ENCODE assay signal across 18 cellular contexts in genomic region chr16:50497592-50497991, GRCh38. TPM values are rescaled to one million over a fixed set of nuclear protein-coding genes. Genes with fewer than 3 reads are reported as not detected.
DNase-seq lines count a peak whose midpoint lies in the region; ATAC-seq and TF ChIP-seq lines count a peak whose summit lies in the region.
"Had no signal": no experiment of that assay in that cellular context is flagged by ENCODE, and none has a peak within 500 bp of the region (broad histone marks: within the 10 kb centered on the region; RNA-seq: fewer than 3 reads in every experiment).

No MANE protein-coding gene starts in this region.

- H3K27me3 ChIP-seq in kidney epithelial cell (ENCODE audit: control insufficient read depth, insufficient read depth, low read length): no peaks in the 10 kb centered on the region
- H3K27me3 ChIP-seq: BLaER1, neural progenitor cell had no signal

- CTCF ChIA-PET in RWPE1 (lab: Yijun Ruan, JAX): interaction anchor here (0.5 kb wide), 1 partner anchor 35 kb away, joined by 3 read pairs; no protein-coding TSS in a partner anchor

- DNase-seq in AG10803 (ENCODE audit: low read depth) (peak; percentile 77), HCEC 1CT (peak; percentile 4), astrocyte of the cerebellum (ENCODE audit: low read depth) (peak; percentile 8), kidney epithelial cell (ENCODE audit: low read depth) (peak; percentile 35), sciatic nerve (ENCODE audit: low spot score) (no peak), RWPE1 (ENCODE audit: low spot score) (no peak), NCI-H146 (lab: John Stamatoyannopoulos, UW) (no peak)
- DNase-seq in effector memory CD8-positive, alpha-beta T cell: no peak
- DNase-seq: erythroblast; kidney; midbrain; MV-4-11; NCI-H2107; NCI-H774; stimulated activated CD4-positive, alpha-beta T cell treated with anti-CD3 and anti-CD28 coated beads, Interleukin-4, amount 100 ng/mL, for 1 hour had no signal

- 0 out of 2 replicates have a peak, but pooled peaks have one; percentile 12 for TF ChIP-seq CTCF in AG10803 (conservative IDR thresholded peaks at IDR 0.05; ENCODE audit: low read length)
- no peak for TF ChIP-seq CTCF in astrocyte of the cerebellum (IDR thresholded peaks at IDR 0.05; ENCODE audit: low read depth, low read length, missing control alignments)
- no peak for TF ChIP-seq CTCF in kidney epithelial cell (IDR thresholded peaks at IDR 0.05; ENCODE audit: insufficient read depth, low read length, poor library complexity, severe bottlenecking)
- no peak for TF ChIP-seq CTCF in RWPE1 (conservative IDR thresholded peaks at IDR 0.05; ENCODE audit: low read depth)

- intact Hi-C loops in sciatic nerve (cut with DNase I): no loop called here

- H3K9me3 Mint-ChIP-seq in effector memory CD8-positive, alpha-beta T cell: no peaks in the 10 kb centered on the region
- H3K9me3 Mint-ChIP-seq: activated T-helper 17 cell treated with anti-CD3 and anti-CD28 coated beads, Interleukin-2, amount 50 U/mL, for 72 hours; neural progenitor cell had no signal

- no peak overlapping the region for H3K27ac Mint-ChIP-seq in effector memory CD8-positive, alpha-beta T cell
- H3K27ac Mint-ChIP-seq: activated T-helper 17 cell treated with anti-CD3 and anti-CD28 coated beads, Interleukin-2, amount 50 U/mL, for 72 hours had no signal

- in situ Hi-C loops in astrocyte of the cerebellum (cut with HindIII; ENCODE audit: low sequenced_read_pairs): loop anchor here (5.0 kb wide), 1 partner anchor 85 kb away; no protein-coding TSS in a partner anchor

- no peaks in the 10 kb centered on the region for H3K4me1 Mint-ChIP-seq in effector memory CD8-positive, alpha-beta T cell (ENCODE audit: low read depth in 2 of 2)
- H3K4me1 Mint-ChIP-seq: activated T-helper 17 cell treated with anti-CD3 and anti-CD28 coated beads, Interleukin-2, amount 50 U/mL, for 72 hours had no signal

- peaks cover 1 to 15% of the 10 kb centered on the region in 2 donors for H3K27me3 Mint-ChIP-seq in effector memory CD8-positive, alpha-beta T cell
- H3K27me3 Mint-ChIP-seq: activated T-helper 17 cell treated with anti-CD3 and anti-CD28 coated beads, Interleukin-2, amount 50 U/mL, for 72 hours had no signal

- H3K27ac ChIP-seq in RWPE1: no peak overlapping the region
- H3K27ac ChIP-seq: BLaER1, neural progenitor cell had no signal

- POLR2A ChIA-PET in RWPE1 (lab: Yijun Ruan, JAX; ENCODE audit: low non-redundant PET): no interaction called here

- no peaks in the 10 kb centered on the region for H3K36me3 Mint-ChIP-seq in effector memory CD8-positive, alpha-beta T cell (ENCODE audit: insufficient read depth)

- H3K36me3 ChIP-seq in kidney epithelial cell (ENCODE audit: control insufficient read depth, insufficient read depth, low read length): no peaks in the 10 kb centered on the region
- H3K36me3 ChIP-seq: BLaER1, neural progenitor cell had no signal

- no peak overlapping the region for H3K4me3 Mint-ChIP-seq in effector memory CD8-positive, alpha-beta T cell
- H3K4me3 Mint-ChIP-seq: activated T-helper 17 cell treated with anti-CD3 and anti-CD28 coated beads, Interleukin-2, amount 50 U/mL, for 72 hours; neural progenitor cell had no signal

- ATAC-seq in sciatic nerve: no peak
- no peak for ATAC-seq in effector memory CD8-positive, alpha-beta T cell (replicated peaks)
- ATAC-seq: activated T-helper 17 cell treated with anti-CD3 and anti-CD28 coated beads, Interleukin-2, amount 50 U/mL, for 72 hours had no signal

- H3K4me3 ChIP-seq in AG10803 (ENCODE audit: low read length) (no peak overlapping the region), astrocyte of the cerebellum (ENCODE audit: low read depth, low read length) (no peak overlapping the region), kidney epithelial cell (ENCODE audit: low read depth, low read length) (no peak overlapping the region)
- H3K4me3 ChIP-seq: BLaER1, neural progenitor cell had no signal

RNA-seq across cellular contexts. Expression of gene NKD1, which starts 50.6 kb away (rescaled TPM):
- 0.33 and 0.34 TPM in 2 replicates for total RNA-seq in kidney epithelial cell
- 37.0 TPM for total RNA-seq in sciatic nerve

Comparison
In these comparisons a context has a peak if more than half of its experiments do, and no peak if none do; other contexts are left out.
1. DNase-seq: peak in AG10803 (single experiment), HCEC 1CT (single experiment), astrocyte of the cerebellum (single experiment) and kidney epithelial cell (single experiment); none in sciatic nerve (single experiment), RWPE1 (single experiment), NCI-H146 (single experiment) and effector memory CD8-positive, alpha-beta T cell (0 of 3).
2. RNA of gene NKD1, which starts 50.6 kb away (total RNA-seq): 37.0 TPM in sciatic nerve (single experiment); 0.33 to 0.34 TPM in kidney epithelial cell; every median in the first group is over 10 times any median in the second.